8 cellular contexts compared by ENCODE assay signal in genomic region chr19:17073869-17074627, GRCh38. TPM values are rescaled to one million over a fixed set of nuclear protein-coding genes. Genes with fewer than 3 reads are reported as not detected.
DNase-seq lines count a peak whose midpoint lies in the region; ATAC-seq and TF ChIP-seq lines count a peak whose summit lies in the region.

No MANE protein-coding gene starts in this region.

- peaks cover 36% of the 10 kb centered on the region for H3K36me3 ChIP-seq in mesodermal cell (ENCODE audit: control insufficient read depth, insufficient read depth, low read length)

- peak overlapping the region; percentile 82 for H3K4me3 ChIP-seq in astrocyte of the spinal cord (ENCODE audit: low read depth, low read length)
- H3K4me3 ChIP-seq in mesodermal cell (ENCODE audit: extremely low read depth, insufficient read depth, low read length, poor library complexity, severe bottlenecking): peak overlapping the region; percentile 67

- TF ChIP-seq CTCF in GM13977 (IDR thresholded peaks at IDR 0.05; ENCODE audit: extremely low read depth, insufficient read depth, missing control alignments) (no peak), astrocyte of the spinal cord (IDR thresholded peaks at IDR 0.05; ENCODE audit: low read depth, low read length) (no peak)

- ATAC-seq in HG03520 (IDR thresholded peaks at IDR 0.05; ENCODE audit: unreplicated experiment): no peak
- no peak for ATAC-seq in GM18861 (IDR thresholded peaks at IDR 0.05; ENCODE audit: unreplicated experiment)

- peaks cover 22% of the 10 kb centered on the region for H3K4me1 ChIP-seq in mesodermal cell (ENCODE audit: control insufficient read depth, insufficient read depth, low read length, poor library complexity, severe bottlenecking)

- H3K9me3 ChIP-seq in mesodermal cell (ENCODE audit: control insufficient read depth, low read length): no peaks in the 10 kb centered on the region

- no peak overlapping the region for H3K27ac ChIP-seq in mesodermal cell (ENCODE audit: low read depth, low read length, severe bottlenecking)

- DNase-seq in GM13977 (ENCODE audit: low spot score): peak; percentile 44
- peak; percentile 46 for DNase-seq in NCI-H1105 treated with DMSO at 0.1 percent for 48 hours (lab: John Stamatoyannopoulos, UW)
- DNase-seq in astrocyte of the spinal cord (ENCODE audit: low read depth, low spot score): no peak
- no peak for DNase-seq in dedifferentiated amniotic fluid mesenchymal stem cell (ENCODE audit: extremely low spot score)
- no peak for DNase-seq in pons (ENCODE audit: low spot score)

- WGBS in mesodermal cell (ENCODE audit: insufficient coverage in 2 of 2), 2 experiments: 31 to 47% methylated on average over 13 to 15 of the region's 18 CpGs

- in situ Hi-C loops in GM13977 (cut with MboI; ENCODE audit: low pct_unique_long_range_greater_than_20kb, low sequenced_read_pairs, unreplicated experiment) (no loop called here), astrocyte of the spinal cord (cut with HindIII; ENCODE audit: low sequenced_read_pairs) (no loop called here)

RNA-seq across cellular contexts. Expression of gene HAUS8, which starts 1.2 kb away (rescaled TPM):
- polyA plus RNA-seq in mesodermal cell (2013, experiment 1 of 2): 16.0 TPM
- 15.7 TPM for polyA plus RNA-seq in mesodermal cell (2013, experiment 2 of 2)

RNA-seq across cellular contexts. Expression of gene MYO9B, which starts 1.5 kb away (rescaled TPM):
- 74.9 TPM for polyA plus RNA-seq in mesodermal cell (2013, experiment 1 of 2)
- polyA plus RNA-seq in mesodermal cell (2013, experiment 2 of 2): 63.6 TPM

RNA-seq across cellular contexts. Expression of gene CPAMD8, which starts 47.4 kb away (rescaled TPM):
- 17.8 TPM for polyA plus RNA-seq in mesodermal cell (2013, experiment 1 of 2)
- 12.5 TPM for polyA plus RNA-seq in mesodermal cell (2013, experiment 2 of 2)

Comparison
In these comparisons a context has a peak if more than half of its experiments do, and no peak if none do; other contexts are left out.
1. DNase-seq: peak in GM13977 (single experiment) and NCI-H1105 treated with DMSO at 0.1 percent for 48 hours (single experiment); none in astrocyte of the spinal cord (single experiment), dedifferentiated amniotic fluid mesenchymal stem cell (single experiment) and pons (single experiment).